ENCODE assay signal across 14 cellular contexts in the genomic region with DNA sequence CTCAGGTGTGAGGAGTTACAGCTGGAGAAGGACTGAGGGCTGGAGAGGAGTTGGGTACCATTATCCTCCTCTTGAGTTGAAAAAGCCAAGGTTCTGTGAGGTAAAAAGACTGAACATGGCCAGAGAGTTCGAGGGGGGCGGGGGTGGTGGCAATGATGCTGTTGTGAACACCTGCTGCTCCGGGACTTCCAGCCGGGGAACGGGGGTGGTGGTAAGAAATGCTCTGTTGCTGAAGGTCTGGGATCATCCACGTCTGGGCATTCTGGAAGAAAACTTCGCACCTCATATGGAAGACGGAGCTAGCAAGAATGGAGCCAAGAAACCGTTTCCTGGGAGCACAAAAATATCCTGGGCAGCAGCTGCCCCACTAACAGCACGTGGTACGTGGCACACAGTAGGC. TPM values are rescaled to one million over a fixed set of nuclear protein-coding genes. Genes with fewer than 3 reads are reported as not detected.
"Had no signal": no experiment of that assay in that cellular context is flagged by ENCODE, and none has a peak within 500 bp of the region (broad histone marks: within the 10 kb centered on the region; RNA-seq: fewer than 3 reads in every experiment).

No MANE protein-coding gene starts in this region.

- H3K4me1 Mint-ChIP-seq: neural crest cell had no signal

- H3K9me3 Mint-ChIP-seq: activated B cell treated with CpG ODN at 0.5 μM for 24 hours; activated CD4-positive, alpha-beta T cell treated with anti-CD3 and anti-CD28 coated beads, Interleukin-2, amount 10 ng/mL, durations not matched to agents 7 days and 5 days; activated T-cell treated with anti-CD3 and anti-CD28 coated beads, Interleukin-2, amount 50 U/mL, for 24 hours; central memory CD8-positive, alpha-beta T cell; mesothelial cell of epicardium; neural crest cell had no signal

- ATAC-seq: left lobe of liver had no signal

- DNase-seq: activated B cell treated with CpG ODN at 0.5 μM for 24 hours; activated effector memory CD4-positive, alpha-beta T cell treated with Interleukin-2 at 50 U/mL for 16 hours; foreskin melanocyte; retina; T-helper 9 cell; transverse colon had no signal

- H3K36me3 Mint-ChIP-seq: activated naive CD4-positive, alpha-beta T cell treated with anti-CD3 and anti-CD28 coated beads, Interleukin-2, amount 10 ng/mL, durations not matched to agents 7 days and 5 days; mesothelial cell of epicardium had no signal

- H3K4me3 Mint-ChIP-seq: activated B cell treated with CpG ODN at 0.5 μM for 24 hours; activated CD4-positive, alpha-beta T cell treated with anti-CD3 and anti-CD28 coated beads, Interleukin-2, amount 10 ng/mL, durations not matched to agents 7 days and 5 days; activated naive CD4-positive, alpha-beta T cell treated with anti-CD3 and anti-CD28 coated beads, Interleukin-2, amount 10 ng/mL, durations not matched to agents 7 days and 5 days; activated T-cell treated with anti-CD3 and anti-CD28 coated beads, Interleukin-2, amount 50 U/mL, for 24 hours; central memory CD8-positive, alpha-beta T cell; mesothelial cell of epicardium; neural crest cell had no signal

- H3K27ac Mint-ChIP-seq: activated B cell treated with CpG ODN at 0.5 μM for 24 hours; activated naive CD4-positive, alpha-beta T cell treated with anti-CD3 and anti-CD28 coated beads, Interleukin-2, amount 10 ng/mL, durations not matched to agents 7 days and 5 days; activated T-cell treated with anti-CD3 and anti-CD28 coated beads, Interleukin-2, amount 50 U/mL, for 24 hours; mesothelial cell of epicardium had no signal

RNA-seq across cellular contexts. Expression of a gene that starts 20.1 kb away (rescaled TPM):
- total RNA-seq: activated CD4-positive, alpha-beta T cell treated with anti-CD3 and anti-CD28 coated beads, Interleukin-2, amount 10 ng/mL, durations not matched to agents 7 days and 5 days; epithelial cell of proximal tubule had no signal
